ENCODE assay signal across 1 cellular context in genomic region chr15:85456798-85457197, GRCh38.
TF ChIP-seq lines count a peak whose summit lies in the region.

No MANE protein-coding gene starts in this region.

TF ChIP-seq in GM12878, 131 proteins besides CTCF, POLR2A, EP300 and RAD21 (continued from another document):
- no peak for TF ChIP-seq ZNF687 (IDR thresholded peaks at IDR 0.05)
- TF ChIP-seq SKIL (IDR thresholded peaks at IDR 0.05; ENCODE audit: low read depth, poor library complexity, severe bottlenecking): no peak
- TF ChIP-seq, protein P1, sequence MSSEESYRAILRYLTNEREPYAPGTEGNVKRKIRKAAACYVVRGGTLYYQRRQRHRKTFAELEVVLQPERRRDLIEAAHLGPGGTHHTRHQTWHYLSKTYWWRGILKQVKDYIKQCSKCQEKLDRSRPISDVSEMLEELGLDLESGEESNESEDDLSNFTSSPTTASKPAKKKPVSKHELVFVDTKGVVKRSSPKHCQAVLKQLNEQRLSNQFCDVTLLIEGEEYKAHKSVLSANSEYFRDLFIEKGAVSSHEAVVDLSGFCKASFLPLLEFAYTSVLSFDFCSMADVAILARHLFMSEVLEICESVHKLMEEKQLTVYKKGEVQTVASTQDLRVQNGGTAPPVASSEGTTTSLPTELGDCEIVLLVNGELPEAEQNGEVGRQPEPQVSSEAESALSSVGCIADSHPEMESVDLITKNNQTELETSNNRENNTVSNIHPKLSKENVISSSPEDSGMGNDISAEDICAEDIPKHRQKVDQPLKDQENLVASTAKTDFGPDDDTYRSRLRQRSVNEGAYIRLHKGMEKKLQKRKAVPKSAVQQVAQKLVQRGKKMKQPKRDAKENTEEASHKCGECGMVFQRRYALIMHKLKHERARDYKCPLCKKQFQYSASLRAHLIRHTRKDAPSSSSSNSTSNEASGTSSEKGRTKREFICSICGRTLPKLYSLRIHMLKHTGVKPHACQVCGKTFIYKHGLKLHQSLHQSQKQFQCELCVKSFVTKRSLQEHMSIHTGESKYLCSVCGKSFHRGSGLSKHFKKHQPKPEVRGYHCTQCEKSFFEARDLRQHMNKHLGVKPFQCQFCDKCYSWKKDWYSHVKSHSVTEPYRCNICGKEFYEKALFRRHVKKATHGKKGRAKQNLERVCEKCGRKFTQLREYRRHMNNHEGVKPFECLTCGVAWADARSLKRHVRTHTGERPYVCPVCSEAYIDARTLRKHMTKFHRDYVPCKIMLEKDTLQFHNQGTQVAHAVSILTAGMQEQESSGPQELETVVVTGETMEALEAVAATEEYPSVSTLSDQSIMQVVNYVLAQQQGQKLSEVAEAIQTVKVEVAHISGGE (CRISPR knock-in tag; IDR thresholded peaks at IDR 0.05): no peak
- TF ChIP-seq ETV6 (conservative IDR thresholded peaks at IDR 0.05 in 1 of 2, IDR thresholded peaks at IDR 0.05 in 1 of 2; ENCODE audit: borderline replicate concordance in 1 of 2, low read depth in 1 of 2): peak in 1 of 2 experiments; percentile 47; a peak in 1 of 4 replicates
- no peak for TF ChIP-seq CREB1 (IDR thresholded peaks at IDR 0.05; ENCODE audit: low read depth)
- no peak for TF ChIP-seq ESRRA (IDR thresholded peaks at IDR 0.05; ENCODE audit: low read length)
